1 cellular context compared by ENCODE assay signal in genomic region chr15:76193934-76194333, GRCh38.
TF ChIP-seq lines count a peak whose summit lies in the region.

No MANE protein-coding gene starts in this region.

TF ChIP-seq in K562, 482 proteins besides CTCF, POLR2A, EP300 and RAD21 (continued from another document):
- TF ChIP-seq, protein P1, sequence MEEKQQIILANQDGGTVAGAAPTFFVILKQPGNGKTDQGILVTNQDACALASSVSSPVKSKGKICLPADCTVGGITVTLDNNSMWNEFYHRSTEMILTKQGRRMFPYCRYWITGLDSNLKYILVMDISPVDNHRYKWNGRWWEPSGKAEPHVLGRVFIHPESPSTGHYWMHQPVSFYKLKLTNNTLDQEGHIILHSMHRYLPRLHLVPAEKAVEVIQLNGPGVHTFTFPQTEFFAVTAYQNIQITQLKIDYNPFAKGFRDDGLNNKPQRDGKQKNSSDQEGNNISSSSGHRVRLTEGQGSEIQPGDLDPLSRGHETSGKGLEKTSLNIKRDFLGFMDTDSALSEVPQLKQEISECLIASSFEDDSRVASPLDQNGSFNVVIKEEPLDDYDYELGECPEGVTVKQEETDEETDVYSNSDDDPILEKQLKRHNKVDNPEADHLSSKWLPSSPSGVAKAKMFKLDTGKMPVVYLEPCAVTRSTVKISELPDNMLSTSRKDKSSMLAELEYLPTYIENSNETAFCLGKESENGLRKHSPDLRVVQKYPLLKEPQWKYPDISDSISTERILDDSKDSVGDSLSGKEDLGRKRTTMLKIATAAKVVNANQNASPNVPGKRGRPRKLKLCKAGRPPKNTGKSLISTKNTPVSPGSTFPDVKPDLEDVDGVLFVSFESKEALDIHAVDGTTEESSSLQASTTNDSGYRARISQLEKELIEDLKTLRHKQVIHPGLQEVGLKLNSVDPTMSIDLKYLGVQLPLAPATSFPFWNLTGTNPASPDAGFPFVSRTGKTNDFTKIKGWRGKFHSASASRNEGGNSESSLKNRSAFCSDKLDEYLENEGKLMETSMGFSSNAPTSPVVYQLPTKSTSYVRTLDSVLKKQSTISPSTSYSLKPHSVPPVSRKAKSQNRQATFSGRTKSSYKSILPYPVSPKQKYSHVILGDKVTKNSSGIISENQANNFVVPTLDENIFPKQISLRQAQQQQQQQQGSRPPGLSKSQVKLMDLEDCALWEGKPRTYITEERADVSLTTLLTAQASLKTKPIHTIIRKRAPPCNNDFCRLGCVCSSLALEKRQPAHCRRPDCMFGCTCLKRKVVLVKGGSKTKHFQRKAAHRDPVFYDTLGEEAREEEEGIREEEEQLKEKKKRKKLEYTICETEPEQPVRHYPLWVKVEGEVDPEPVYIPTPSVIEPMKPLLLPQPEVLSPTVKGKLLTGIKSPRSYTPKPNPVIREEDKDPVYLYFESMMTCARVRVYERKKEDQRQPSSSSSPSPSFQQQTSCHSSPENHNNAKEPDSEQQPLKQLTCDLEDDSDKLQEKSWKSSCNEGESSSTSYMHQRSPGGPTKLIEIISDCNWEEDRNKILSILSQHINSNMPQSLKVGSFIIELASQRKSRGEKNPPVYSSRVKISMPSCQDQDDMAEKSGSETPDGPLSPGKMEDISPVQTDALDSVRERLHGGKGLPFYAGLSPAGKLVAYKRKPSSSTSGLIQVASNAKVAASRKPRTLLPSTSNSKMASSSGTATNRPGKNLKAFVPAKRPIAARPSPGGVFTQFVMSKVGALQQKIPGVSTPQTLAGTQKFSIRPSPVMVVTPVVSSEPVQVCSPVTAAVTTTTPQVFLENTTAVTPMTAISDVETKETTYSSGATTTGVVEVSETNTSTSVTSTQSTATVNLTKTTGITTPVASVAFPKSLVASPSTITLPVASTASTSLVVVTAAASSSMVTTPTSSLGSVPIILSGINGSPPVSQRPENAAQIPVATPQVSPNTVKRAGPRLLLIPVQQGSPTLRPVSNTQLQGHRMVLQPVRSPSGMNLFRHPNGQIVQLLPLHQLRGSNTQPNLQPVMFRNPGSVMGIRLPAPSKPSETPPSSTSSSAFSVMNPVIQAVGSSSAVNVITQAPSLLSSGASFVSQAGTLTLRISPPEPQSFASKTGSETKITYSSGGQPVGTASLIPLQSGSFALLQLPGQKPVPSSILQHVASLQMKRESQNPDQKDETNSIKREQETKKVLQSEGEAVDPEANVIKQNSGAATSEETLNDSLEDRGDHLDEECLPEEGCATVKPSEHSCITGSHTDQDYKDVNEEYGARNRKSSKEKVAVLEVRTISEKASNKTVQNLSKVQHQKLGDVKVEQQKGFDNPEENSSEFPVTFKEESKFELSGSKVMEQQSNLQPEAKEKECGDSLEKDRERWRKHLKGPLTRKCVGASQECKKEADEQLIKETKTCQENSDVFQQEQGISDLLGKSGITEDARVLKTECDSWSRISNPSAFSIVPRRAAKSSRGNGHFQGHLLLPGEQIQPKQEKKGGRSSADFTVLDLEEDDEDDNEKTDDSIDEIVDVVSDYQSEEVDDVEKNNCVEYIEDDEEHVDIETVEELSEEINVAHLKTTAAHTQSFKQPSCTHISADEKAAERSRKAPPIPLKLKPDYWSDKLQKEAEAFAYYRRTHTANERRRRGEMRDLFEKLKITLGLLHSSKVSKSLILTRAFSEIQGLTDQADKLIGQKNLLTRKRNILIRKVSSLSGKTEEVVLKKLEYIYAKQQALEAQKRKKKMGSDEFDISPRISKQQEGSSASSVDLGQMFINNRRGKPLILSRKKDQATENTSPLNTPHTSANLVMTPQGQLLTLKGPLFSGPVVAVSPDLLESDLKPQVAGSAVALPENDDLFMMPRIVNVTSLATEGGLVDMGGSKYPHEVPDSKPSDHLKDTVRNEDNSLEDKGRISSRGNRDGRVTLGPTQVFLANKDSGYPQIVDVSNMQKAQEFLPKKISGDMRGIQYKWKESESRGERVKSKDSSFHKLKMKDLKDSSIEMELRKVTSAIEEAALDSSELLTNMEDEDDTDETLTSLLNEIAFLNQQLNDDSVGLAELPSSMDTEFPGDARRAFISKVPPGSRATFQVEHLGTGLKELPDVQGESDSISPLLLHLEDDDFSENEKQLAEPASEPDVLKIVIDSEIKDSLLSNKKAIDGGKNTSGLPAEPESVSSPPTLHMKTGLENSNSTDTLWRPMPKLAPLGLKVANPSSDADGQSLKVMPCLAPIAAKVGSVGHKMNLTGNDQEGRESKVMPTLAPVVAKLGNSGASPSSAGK (IDR thresholded peaks at IDR 0.05) = 0 out of 2 replicates have a peak, but pooled peaks have one; percentile 15
- TF ChIP-seq PHB (CRISPR knock-in tag; IDR thresholded peaks at IDR 0.05) (no peak), POU5F1 (IDR thresholded peaks at IDR 0.05; ENCODE audit: borderline replicate concordance, low read depth, low read length, partially characterized antibody) (no peak), BHLHE40 (IDR thresholded peaks at IDR 0.05; ENCODE audit: low read length) (peak; percentile 72)
- TF ChIP-seq, protein P2, sequence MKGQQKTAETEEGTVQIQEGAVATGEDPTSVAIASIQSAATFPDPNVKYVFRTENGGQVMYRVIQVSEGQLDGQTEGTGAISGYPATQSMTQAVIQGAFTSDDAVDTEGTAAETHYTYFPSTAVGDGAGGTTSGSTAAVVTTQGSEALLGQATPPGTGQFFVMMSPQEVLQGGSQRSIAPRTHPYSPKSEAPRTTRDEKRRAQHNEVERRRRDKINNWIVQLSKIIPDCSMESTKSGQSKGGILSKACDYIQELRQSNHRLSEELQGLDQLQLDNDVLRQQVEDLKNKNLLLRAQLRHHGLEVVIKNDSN (CRISPR knock-in tag; IDR thresholded peaks at IDR 0.05) = peak; percentile 48
